ENCODE assay signal across 8 cellular contexts in genomic region chr3:195154793-195155535, GRCh38.
DNase-seq lines count a peak whose midpoint lies in the region; ATAC-seq and TF ChIP-seq lines count a peak whose summit lies in the region.

No MANE protein-coding gene starts in this region.

- WGBS in lower leg skin, 2 donors = 19 to 25% methylated on average over 16 of the region's 16 CpGs
- 11 to 18% (median 13%) methylated on average over 16 of the region's 16 CpGs for WGBS in stomach, 5 donors

- H3K36me3 ChIP-seq in stomach = no peaks in the 10 kb centered on the region

- H3K4me3 ChIP-seq in dorsolateral prefrontal cortex = peak overlapping the region in 33 of 59 donors; percentile 2 to 52 (median 33)
- no peak overlapping the region for H3K4me3 ChIP-seq in lower leg skin (ENCODE audit: low read depth, poor library complexity, severe bottlenecking)
- H3K4me3 ChIP-seq in stomach = peak overlapping the region in 1 of 4 donors; percentile 25

- H3K9me3 ChIP-seq in stomach = no peaks in the 10 kb centered on the region

- TF ChIP-seq CTCF in AG09319 (IDR thresholded peaks at IDR 0.05; ENCODE audit: low read depth, low read length) (no peak; the same call in 1 of the 2 replicates), dorsolateral prefrontal cortex (IDR thresholded peaks at IDR 0.05 in 54 of 56, conservative IDR thresholded peaks at IDR 0.05 in 2 of 56; ENCODE audit: low read depth in 1 of 56, partially characterized antibody in 56 of 56) (no peak), lower leg skin (IDR thresholded peaks at IDR 0.05) (no peak), stomach (IDR thresholded peaks at IDR 0.05) (no peak)

- H3K27ac ChIP-seq in dorsolateral prefrontal cortex (peak overlapping the region in 54 of 59 donors; percentile 28 to 86 (median 74)), stomach (peak overlapping the region; percentile 84 to 92 (median 87))

- H3K27me3 ChIP-seq in dorsolateral prefrontal cortex (no peaks in the 10 kb centered on the region), stomach (no peaks in the 10 kb centered on the region)

- TF ChIP-seq POLR2A in lower leg skin (IDR thresholded peaks at IDR 0.05) (no peak), stomach (IDR thresholded peaks at IDR 0.05) (no peak)

- ATAC-seq in GM18511 (IDR thresholded peaks at IDR 0.05; ENCODE audit: unreplicated experiment) = no peak
- ATAC-seq in GM21825 (IDR thresholded peaks at IDR 0.05; ENCODE audit: unreplicated experiment) = no peak

- peaks cover 60 to 88% (median 77%) of the 10 kb centered on the region in 4 donors for H3K4me1 ChIP-seq in stomach

- peak; percentile 94 for DNase-seq in AG09319 (ENCODE audit: extremely low read depth, low read depth)
- peak; percentile 90 for DNase-seq in HCEC 1CT
- DNase-seq in NCI-H446 treated with DMSO at 0.1 percent for 48 hours (lab: John Stamatoyannopoulos, UW) = peak; percentile 65
- DNase-seq in dorsolateral prefrontal cortex = peak; percentile 48 to 84 (median 70)
- peak; percentile 73 to 96 for DNase-seq in lower leg skin (ENCODE audit: low spot score in 2 of 2)
- DNase-seq in stomach = peak; percentile 94

- intact Hi-C loops in dorsolateral prefrontal cortex (cut with DNase I) (loop anchor here (2.0 to 5.0 kb wide), 2 partner anchors 37 to 40 kb away; no protein-coding TSS in a partner anchor), lower leg skin (cut with DNase I; ENCODE audit: low total_unique reads) (no loop called here), stomach (cut with DNase I; ENCODE audit: low total_unique reads) (no loop called here)

- TF ChIP-seq EP300 in stomach (IDR thresholded peaks at IDR 0.05) = no peak

Comparison
In these comparisons a context has a peak if more than half of its experiments do, and no peak if none do; other contexts are left out.
1. intact Hi-C loops: an anchor here in dorsolateral prefrontal cortex (2.0 to 5.0 kb wide); none called in lower leg skin and stomach.